ENCODE assay signal across 11 cellular contexts in genomic region chrX:46637937-46638336, GRCh38.
DNase-seq lines count a peak whose midpoint lies in the region; ATAC-seq and TF ChIP-seq lines count a peak whose summit lies in the region.
"Had no signal": no experiment of that assay in that cellular context is flagged by ENCODE, and none has a peak within 500 bp of the region (broad histone marks: within the 10 kb centered on the region; RNA-seq: fewer than 3 reads in every experiment).

No MANE protein-coding gene starts in this region.

- no peaks in the 10 kb centered on the region for H3K27me3 Mint-ChIP-seq in HFFc6 (ENCODE audit: insufficient read depth)
- H3K27me3 Mint-ChIP-seq: activated naive CD4-positive, alpha-beta T cell treated with anti-CD3 and anti-CD28 coated beads, Interleukin-2, amount 50 U/mL, for 24 hours had no signal

- ATAC-seq in activated CD4-positive, CD25-positive, alpha-beta regulatory T cell treated with anti-CD3 and anti-CD28 coated beads, Interleukin-2, amount 50 U/mL, for 24 hours = peak; percentile 77 to 87
- ATAC-seq: left cardiac atrium, T-cell had no signal

- no peak overlapping the region; the same call in 1 of the 2 replicates for H3K27ac Mint-ChIP-seq in HFFc6
- H3K27ac Mint-ChIP-seq: T-cell had no signal

- no peak overlapping the region for H3K4me3 ChIP-seq in NB4 (ENCODE audit: low read depth, low read length)
- H3K4me3 ChIP-seq in suprapubic skin = no peak overlapping the region

- H3K4me1 Mint-ChIP-seq in HFFc6 (ENCODE audit: low read depth) = peaks cover 33% of the 10 kb centered on the region

- H3K27ac ChIP-seq in suprapubic skin = no peak overlapping the region

- 19% methylated on average over 2 of the region's 2 CpGs for WGBS in suprapubic skin

- H3K4me3 Mint-ChIP-seq in HFFc6 = no peak overlapping the region
- H3K4me3 Mint-ChIP-seq: activated naive CD4-positive, alpha-beta T cell treated with anti-CD3 and anti-CD28 coated beads, Interleukin-2, amount 50 U/mL, for 24 hours; T-cell had no signal

- no peaks in the 10 kb centered on the region for H3K9me3 Mint-ChIP-seq in HFFc6
- H3K9me3 Mint-ChIP-seq: activated naive CD4-positive, alpha-beta T cell treated with anti-CD3 and anti-CD28 coated beads, Interleukin-2, amount 50 U/mL, for 24 hours; T-cell had no signal

- TF ChIP-seq EP300 in suprapubic skin (IDR thresholded peaks at IDR 0.05) = no peak

- peaks cover 5% of the 10 kb centered on the region; the same call in 1 of the 2 replicates for H3K36me3 Mint-ChIP-seq in HFFc6 (ENCODE audit: low read depth)
- H3K36me3 Mint-ChIP-seq: T-cell had no signal

- no peaks in the 10 kb centered on the region for H3K9me3 ChIP-seq in suprapubic skin

- TF ChIP-seq CTCF in HFFc6 (IDR thresholded peaks at IDR 0.05) (no peak), NB4 (IDR thresholded peaks at IDR 0.05; ENCODE audit: low read depth, low read length) (no peak), suprapubic skin (IDR thresholded peaks at IDR 0.05) (no peak)

- DNase-seq in activated CD4-positive, CD25-positive, alpha-beta regulatory T cell (lab: John Stamatoyannopoulos, UW) = no peak
- DNase-seq in HFFc6 = peak; percentile 5
- peak; percentile 11 for DNase-seq in NB4 (ENCODE audit: low read depth)
- DNase-seq in iris pigment epithelial cell (ENCODE audit: low read depth) = peak; percentile 43
- DNase-seq in suprapubic skin (ENCODE audit: low spot score in 2 of 2) = no peak
- no peak for DNase-seq in activated CD4-positive, CD25-positive, alpha-beta regulatory T cell treated with anti-CD3 and anti-CD28 coated beads, Interleukin-2, amount 50 U/mL, for 72 hours
- no peak for DNase-seq in activated CD8-positive, alpha-beta memory T cell treated with anti-CD3 and anti-CD28 coated beads, Interleukin-2, amount 50 U/mL, for 48 hours
- DNase-seq: left cardiac atrium, T-cell had no signal

- H3K36me3 ChIP-seq in suprapubic skin = no peaks in the 10 kb centered on the region

- no peaks in the 10 kb centered on the region for H3K27me3 ChIP-seq in suprapubic skin

- H3K4me1 ChIP-seq in suprapubic skin = peaks cover under 1% of the 10 kb centered on the region

- TF ChIP-seq POLR2A in NB4 (IDR thresholded peaks at IDR 0.05; ENCODE audit: extremely low read depth, insufficient read length) (no peak), suprapubic skin (IDR thresholded peaks at IDR 0.05) (no peak)

Comparison
In these comparisons a context has a peak if more than half of its experiments do, and no peak if none do; other contexts are left out.
1. DNase-seq: peak in HFFc6 (single experiment), NB4 (single experiment) and iris pigment epithelial cell (single experiment); none in activated CD4-positive, CD25-positive, alpha-beta regulatory T cell (0 of 4), suprapubic skin (0 of 2), activated CD4-positive, CD25-positive, alpha-beta regulatory T cell treated with anti-CD3 and anti-CD28 coated beads, Interleukin-2, amount 50 U/mL, for 72 hours (single experiment) and activated CD8-positive, alpha-beta memory T cell treated with anti-CD3 and anti-CD28 coated beads, Interleukin-2, amount 50 U/mL, for 48 hours (single experiment).